In the genomic region with DNA sequence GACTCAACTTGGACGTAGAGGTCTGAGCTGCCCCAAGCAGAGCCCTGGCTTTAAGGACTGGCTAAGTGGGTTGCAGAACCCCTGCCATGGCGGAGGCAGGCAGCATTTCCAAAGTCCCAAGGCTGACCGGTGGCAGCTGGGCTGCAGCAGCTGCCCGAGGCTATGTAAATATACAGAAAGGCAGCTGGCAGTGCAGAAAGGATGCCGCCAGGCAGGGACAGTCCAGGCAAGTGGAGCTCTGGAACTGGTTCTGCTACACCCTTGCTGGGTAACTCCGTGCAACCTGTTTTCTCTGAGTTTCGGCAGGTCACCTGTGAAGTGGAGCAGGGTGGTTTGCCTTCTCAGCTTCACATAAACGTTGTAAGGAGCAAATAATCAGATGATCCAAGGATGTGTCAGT, we compare ENCODE assay signal across 11 cellular contexts. TPM values are rescaled to one million over a fixed set of nuclear protein-coding genes. Genes with fewer than 3 reads are reported as not detected.
DNase-seq lines count a peak whose midpoint lies in the region; ATAC-seq and TF ChIP-seq lines count a peak whose summit lies in the region.
"Had no signal": no experiment of that assay in that cellular context is flagged by ENCODE, and none has a peak within 500 bp of the region (broad histone marks: within the 10 kb centered on the region; RNA-seq: fewer than 3 reads in every experiment).

No MANE protein-coding gene starts in this region.

- DNase-seq in NCI-H1105 (lab: John Stamatoyannopoulos, UW), result peak; percentile 36
- DNase-seq in SK-N-SH, result peak; percentile 64
- DNase-seq in superior temporal gyrus (ENCODE audit: extremely low spot score), result peak; percentile 76
- no peak for DNase-seq in A172 (ENCODE audit: low spot score)
- DNase-seq in NCI-H226, result no peak
- DNase-seq in activated naive CD4-positive, alpha-beta T cell treated with anti-CD3 and anti-CD28 coated beads, Interleukin-2, amount 50 U/mL, for 72 hours (ENCODE audit: low spot score in 2 of 2), result no peak
- DNase-seq: GF-D8, SW 1271 had no signal

- H3K9me2 ChIP-seq in SK-N-SH, result no peaks in the 10 kb centered on the region

- H3K27me3 ChIP-seq in SK-N-SH (ENCODE audit: insufficient read depth), result no peaks in the 10 kb centered on the region
- no peaks in the 10 kb centered on the region for H3K27me3 ChIP-seq in liver (ENCODE audit: control insufficient read depth in 4 of 4, insufficient read depth in 4 of 4, low read length in 3 of 4)

- H3K36me3 ChIP-seq in SK-N-SH (replicated peaks in 1 of 2; ENCODE audit: control insufficient read depth in 1 of 2, insufficient read depth in 2 of 2, low read length in 1 of 2) (peaks cover 0 to 10% of the 10 kb centered on the region in 2 experiments), liver (ENCODE audit: control insufficient read depth in 4 of 4, insufficient read depth in 3 of 4, low read depth in 1 of 4, low read length in 3 of 4) (no peaks in the 10 kb centered on the region)

- H2AFZ ChIP-seq in SK-N-SH (ENCODE audit: low read depth), result no peak overlapping the region

- H3K9ac ChIP-seq in SK-N-SH (no peak overlapping the region), liver (ENCODE audit: low read depth in 1 of 2, low read length in 2 of 2) (no peak overlapping the region)

- H3K79me2 ChIP-seq in SK-N-SH (ENCODE audit: insufficient read depth), result peaks cover 92% of the 10 kb centered on the region

- no peak for ATAC-seq in GM18868 (IDR thresholded peaks at IDR 0.05; ENCODE audit: unreplicated experiment)
- ATAC-seq in activated naive CD4-positive, alpha-beta T cell treated with anti-CD3 and anti-CD28 coated beads, Interleukin-2, amount 50 U/mL, for 72 hours, result no peak

- H3K36me3 Mint-ChIP-seq in activated naive CD4-positive, alpha-beta T cell treated with anti-CD3 and anti-CD28 coated beads, Interleukin-2, amount 50 U/mL, for 72 hours, result no peaks in the 10 kb centered on the region

- 56% methylated on average over 6 of the region's 8 CpGs for WGBS in SK-N-SH (ENCODE audit: low lambda C conversion rate)
- 23% methylated on average over 8 of the region's 8 CpGs for WGBS in liver

- no peaks in the 10 kb centered on the region for H4K20me1 ChIP-seq in SK-N-SH (ENCODE audit: insufficient read depth)

- TF ChIP-seq RAD21 in SK-N-SH (IDR thresholded peaks at IDR 0.05; ENCODE audit: low read length) (no peak), liver (IDR thresholded peaks at IDR 0.05) (peak; percentile 26 to 68)

- CTCF ChIA-PET in SK-N-SH (lab: Yijun Ruan, JAX), result interaction anchor here (0.7 to 4.2 kb wide), 7 partner anchors 38 to 320 kb away, joined by 3 to 25 read pairs (median 4); partner anchors contain the start of gene SHB

- POLR2A ChIA-PET in SK-N-SH (lab: Yijun Ruan, JAX), result interaction anchor here (0.5 to 1.9 kb wide), 6 partner anchors 38 to 350 kb away, joined by 3 to 7 read pairs (median 3); no protein-coding TSS in a partner anchor

- no peak overlapping the region for H3K4me2 ChIP-seq in SK-N-SH

- H3K27ac Mint-ChIP-seq in activated naive CD4-positive, alpha-beta T cell treated with anti-CD3 and anti-CD28 coated beads, Interleukin-2, amount 50 U/mL, for 72 hours, result no peak overlapping the region
- H3K27ac Mint-ChIP-seq: stimulated activated naive CD8-positive, alpha-beta T cell treated with anti-CD3 and anti-CD28 coated beads, Interleukin-15, Interleukin-2, amounts not matched to agents 100 ng/mL and 50 ng/mL, for 24 hours had no signal

- no peaks in the 10 kb centered on the region for H3K9me3 Mint-ChIP-seq in activated naive CD4-positive, alpha-beta T cell treated with anti-CD3 and anti-CD28 coated beads, Interleukin-2, amount 50 U/mL, for 72 hours
- H3K9me3 Mint-ChIP-seq: stimulated activated naive CD8-positive, alpha-beta T cell treated with anti-CD3 and anti-CD28 coated beads, Interleukin-15, Interleukin-2, amounts not matched to agents 100 ng/mL and 50 ng/mL, for 24 hours had no signal

- H3K4me3 ChIP-seq in SK-N-SH (ENCODE audit: low read depth in 2 of 2, low read length in 1 of 2) (no peak overlapping the region), liver (ENCODE audit: low read depth in 1 of 3, low read length in 3 of 3) (no peak overlapping the region)

- H3K27ac ChIP-seq in SK-N-SH (ENCODE audit: low read depth in 2 of 2, low read length in 1 of 2), result peak overlapping the region; percentile 88 to 100
- peak overlapping the region; percentile 80 to 82 for H3K27ac ChIP-seq in liver (ENCODE audit: low read depth in 1 of 2, low read length in 2 of 2)

- no peak for TF ChIP-seq CTCF in SK-N-SH (IDR thresholded peaks at IDR 0.05)
- no peak for TF ChIP-seq CTCF in liver (IDR thresholded peaks at IDR 0.05; ENCODE audit: low read depth, low read length, missing input control)

- TF ChIP-seq EP300 in SK-N-SH (IDR thresholded peaks at IDR 0.05; ENCODE audit: borderline replicate concordance in 1 of 2, low read depth in 1 of 2, low read length in 1 of 2), result peak in 1 of 2 experiments; percentile 66; a peak in 1 of 4 replicates

- H3K4me1 ChIP-seq in SK-N-SH (ENCODE audit: control insufficient read depth in 1 of 2, insufficient read depth in 2 of 2, low read depth in 1 of 2, low read length in 1 of 2) (peaks cover 78 to 94% of the 10 kb centered on the region in 2 experiments), liver (ENCODE audit: control insufficient read depth in 4 of 4, insufficient read depth in 4 of 4, low read length in 3 of 4) (peaks cover 27 to 90% (median 83%) of the 10 kb centered on the region in 4 donors)

- no peaks in the 10 kb centered on the region for H3K9me3 ChIP-seq in SK-N-SH
- no peaks in the 10 kb centered on the region for H3K9me3 ChIP-seq in liver (ENCODE audit: control insufficient read depth in 4 of 4, low read length in 3 of 4)

- H3F3A ChIP-seq in SK-N-SH (replicated peaks; ENCODE audit: insufficient read depth), result peaks cover 57% of the 10 kb centered on the region

TF ChIP-seq in SK-N-SH, 30 proteins besides CTCF, POLR2A, EP300 and RAD21:
- TF ChIP-seq RCOR1 (IDR thresholded peaks at IDR 0.05; ENCODE audit: low read length) (peak; percentile 54; the same call in 1 of the 2 replicates), CHD2 (IDR thresholded peaks at IDR 0.05; ENCODE audit: low read length, partially characterized antibody) (peak; percentile 13), RXRA (IDR thresholded peaks at IDR 0.05; ENCODE audit: borderline replicate concordance, low read depth) (no peak), FOXJ3 (CRISPR knock-in tag; IDR thresholded peaks at IDR 0.05) (peak; percentile 66; the same call in 1 of the 2 replicates), MXI1 (IDR thresholded peaks at IDR 0.05; ENCODE audit: low read depth, low read length) (peak; percentile 38; the same call in 1 of the 2 replicates)

TF ChIP-seq in liver, 16 proteins besides CTCF, POLR2A, EP300 and RAD21 (continues in another document):
- TF ChIP-seq ZBTB33 (IDR thresholded peaks at IDR 0.05) (peak; percentile 39), REST (IDR thresholded peaks at IDR 0.05) (peak; percentile 70), HNF4A (conservative IDR thresholded peaks at IDR 0.05) (peak; percentile 66 to 80), EGR1 (IDR thresholded peaks at IDR 0.05; ENCODE audit: low read depth in 2 of 2) (no peak)
- TF ChIP-seq, protein P1, sequence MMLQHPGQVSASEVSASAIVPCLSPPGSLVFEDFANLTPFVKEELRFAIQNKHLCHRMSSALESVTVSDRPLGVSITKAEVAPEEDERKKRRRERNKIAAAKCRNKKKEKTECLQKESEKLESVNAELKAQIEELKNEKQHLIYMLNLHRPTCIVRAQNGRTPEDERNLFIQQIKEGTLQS (IDR thresholded peaks at IDR 0.05), result no peak

RNA-seq across cellular contexts. Expression of gene SHB, which starts 46.0 kb away (rescaled TPM):
- polyA plus RNA-seq in SK-N-SH (2012; rRNA removed) (20.5 and 26.0 TPM in 2 replicates), liver (10 to 100 TPM in 1 of 2 donors, 1 to 10 TPM in 1; 3.6 to 10.4 TPM)
- 14.2 and 18.7 TPM in 2 replicates for polyA plus RNA-seq in SK-N-SH (2012; cell fraction: cytosol; rRNA removed)
- 21.7 and 22.0 TPM in 2 replicates for polyA plus RNA-seq in SK-N-SH (2012; cell fraction: nucleus; rRNA removed)
- 10 to 100 TPM in 1 of 2 donors, 1 to 10 TPM in 1; 3.4 to 17.3 TPM for total RNA-seq in liver
- total RNA-seq in A172 (2014; rRNA removed; shearing (Covaris generic)), result 15.1 and 19.8 TPM in 2 replicates
- 1 to 10 TPM in 1 of 2 donors, under 1 TPM in 1; 0.34 to 1.7 TPM for total RNA-seq in activated naive CD4-positive, alpha-beta T cell treated with anti-CD3 and anti-CD28 coated beads, Interleukin-2, amount 50 U/mL, for 72 hours

Comparison
In these comparisons a context has a peak if more than half of its experiments do, and no peak if none do; other contexts are left out.
1. DNase-seq: peak in NCI-H1105 (single experiment), SK-N-SH (single experiment) and superior temporal gyrus (single experiment); none in A172 (single experiment), NCI-H226 (single experiment) and activated naive CD4-positive, alpha-beta T cell treated with anti-CD3 and anti-CD28 coated beads, Interleukin-2, amount 50 U/mL, for 72 hours (0 of 2).